22 cellular contexts compared by ENCODE assay signal in the genomic region with DNA sequence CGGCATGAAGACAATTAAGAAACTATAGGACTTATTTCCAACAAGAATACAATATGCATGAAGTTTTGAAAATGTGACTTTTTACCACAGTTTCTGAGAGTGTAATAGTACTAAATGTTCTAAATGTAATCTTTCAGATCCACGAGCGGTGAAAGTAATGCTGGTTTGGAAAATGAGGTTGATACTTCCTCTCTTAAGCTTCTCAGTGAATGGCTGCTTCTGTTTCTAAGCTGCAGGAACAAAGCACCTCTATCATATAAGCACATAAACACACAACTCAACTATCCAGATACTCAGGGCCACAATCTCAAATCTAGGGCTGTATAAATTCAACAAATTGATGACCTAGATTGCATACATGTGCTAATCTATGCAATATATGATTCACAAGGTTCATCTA.
"Had no signal": no experiment of that assay in that cellular context is flagged by ENCODE, and none has a peak within 500 bp of the region (broad histone marks: within the 10 kb centered on the region; RNA-seq: fewer than 3 reads in every experiment).

No MANE protein-coding gene starts in this region.

- H3K4me3 Mint-ChIP-seq: effector memory CD8-positive, alpha-beta T cell; mesothelial cell of epicardium; naive B cell; natural killer cell treated with Interleukin-12 subunit alpha and Interleukin-12 subunit beta and Interleukin-15 and Interleukin-18, amount 100 ng/mL, for 72 hours; neural progenitor cell; stimulated activated memory B cell treated with anti-CD40 and anti-IgM and Interleukin-4, amounts not matched to agents 10 μg/mL and 1 μg/mL and 100 μg/mL, for 72 hours had no signal

- DNase-seq: cortex of kidney; effector memory CD8-positive, alpha-beta T cell; gastrocnemius medialis; head of caudate nucleus; kidney; mesenchymal stem cell; mucosa of descending colon; naive B cell; psoas muscle; right cardiac atrium; spleen; stimulated activated CD4-positive, alpha-beta T cell treated with anti-CD3 and anti-CD28 coated beads, Interleukin-4, amount 100 ng/mL, for 4 hours; stimulated activated naive CD8-positive, alpha-beta T cell treated with anti-CD3 and anti-CD28 coated beads, Interleukin-15, Interleukin-2, amounts not matched to agents 100 U/mL and 50 U/mL, for 24 hours; substantia nigra; testis; tibial artery; upper lobe of left lung had no signal

- H3K4me1 Mint-ChIP-seq: naive B cell; stimulated activated memory B cell treated with anti-CD40 and anti-IgM and Interleukin-4, amounts not matched to agents 10 μg/mL and 1 μg/mL and 100 μg/mL, for 72 hours had no signal

- ATAC-seq: effector memory CD8-positive, alpha-beta T cell; gastrocnemius medialis; left lobe of liver; mucosa of descending colon; natural killer cell treated with Interleukin-12 subunit alpha and Interleukin-12 subunit beta and Interleukin-15 and Interleukin-18, amount 100 ng/mL, for 72 hours; psoas muscle; stimulated activated memory B cell treated with anti-CD40 and anti-IgM and Interleukin-4, amounts not matched to agents 10 μg/mL and 1 μg/mL and 100 μg/mL, for 72 hours; stimulated activated naive CD8-positive, alpha-beta T cell treated with anti-CD3 and anti-CD28 coated beads, Interleukin-15, Interleukin-2, amounts not matched to agents 100 U/mL and 50 U/mL, for 24 hours had no signal

- H3K27ac Mint-ChIP-seq: effector memory CD8-positive, alpha-beta T cell; mesothelial cell of epicardium; naive B cell; natural killer cell treated with Interleukin-12 subunit alpha and Interleukin-12 subunit beta and Interleukin-15 and Interleukin-18, amount 100 ng/mL, for 72 hours; neural progenitor cell; stimulated activated memory B cell treated with anti-CD40 and anti-IgM and Interleukin-4, amounts not matched to agents 10 μg/mL and 1 μg/mL and 100 μg/mL, for 72 hours had no signal

- H3K36me3 Mint-ChIP-seq: naive B cell; natural killer cell treated with Interleukin-12 subunit alpha and Interleukin-12 subunit beta and Interleukin-15 and Interleukin-18, amount 100 ng/mL, for 72 hours; stimulated activated memory B cell treated with anti-CD40 and anti-IgM and Interleukin-4, amounts not matched to agents 10 μg/mL and 1 μg/mL and 100 μg/mL, for 72 hours had no signal

- H3K9me3 Mint-ChIP-seq: effector memory CD8-positive, alpha-beta T cell; mesothelial cell of epicardium; naive B cell; natural killer cell treated with Interleukin-12 subunit alpha and Interleukin-12 subunit beta and Interleukin-15 and Interleukin-18, amount 100 ng/mL, for 72 hours; neural progenitor cell; stimulated activated memory B cell treated with anti-CD40 and anti-IgM and Interleukin-4, amounts not matched to agents 10 μg/mL and 1 μg/mL and 100 μg/mL, for 72 hours had no signal
